1 cellular context compared by ENCODE assay signal in the genomic region with DNA sequence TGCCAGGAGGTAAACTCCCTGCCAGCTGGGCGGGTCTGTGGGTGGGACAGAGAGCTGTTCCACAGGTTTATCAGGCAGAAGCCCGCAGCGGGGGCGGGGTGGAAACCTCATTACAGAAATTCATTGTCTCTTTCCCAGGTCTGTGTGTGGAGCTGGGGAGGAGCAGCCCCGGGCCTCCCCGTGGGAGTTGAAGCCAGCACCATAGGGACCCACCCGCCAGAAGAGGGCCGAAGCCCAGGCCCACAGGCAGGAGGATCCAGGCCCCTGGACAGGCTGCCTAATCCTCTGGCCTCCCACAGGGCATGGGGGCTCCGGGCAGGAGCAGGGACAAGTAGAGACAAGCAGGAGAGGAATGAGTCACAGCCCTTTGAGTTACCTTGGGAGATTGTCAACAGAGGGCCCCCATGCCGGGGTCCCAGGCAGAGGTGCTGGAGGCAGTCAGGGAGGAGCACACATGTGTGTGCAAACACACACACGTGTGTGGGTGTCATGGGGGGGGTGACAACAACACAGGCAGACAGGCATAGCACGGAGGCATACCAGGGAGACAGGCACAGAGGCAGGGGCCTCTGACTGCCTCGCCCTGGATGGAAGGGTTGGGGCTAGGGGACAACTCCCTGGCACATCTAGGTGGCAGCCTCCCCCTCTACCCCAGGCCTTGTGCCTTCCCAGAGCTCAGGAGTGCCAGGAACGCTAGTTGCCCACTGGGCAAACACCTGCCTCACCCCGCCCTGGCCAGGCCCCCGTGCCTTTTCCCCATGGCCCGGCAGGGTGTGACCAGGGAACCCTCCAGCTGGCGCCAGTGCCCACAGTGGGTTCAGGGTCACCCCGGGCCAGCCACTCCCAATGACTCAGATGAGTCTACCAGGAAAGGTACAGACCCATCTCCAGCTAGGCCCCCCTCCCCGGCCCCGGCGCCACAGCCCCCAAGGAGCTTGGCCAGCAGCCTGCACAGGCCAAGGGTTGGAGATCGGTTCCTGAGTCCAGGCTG.
A peak's percentile ranks its signal among the peaks of the same experiment; 100 is the strongest.
TF ChIP-seq lines count a peak whose summit lies in the region.

No MANE protein-coding gene starts in this region.

TF ChIP-seq in HepG2, 621 proteins besides CTCF, POLR2A, EP300 and RAD21 (continued from another document and continues in another):
- TF ChIP-seq GATAD2A (CRISPR knock-in tag; IDR thresholded peaks at IDR 0.05): peak; percentile 68
- TF ChIP-seq MEIS2 (CRISPR knock-in tag; IDR thresholded peaks at IDR 0.05): 0 out of 2 replicates have a peak, but pooled peaks have one; percentile 44
- TF ChIP-seq, protein P1, sequence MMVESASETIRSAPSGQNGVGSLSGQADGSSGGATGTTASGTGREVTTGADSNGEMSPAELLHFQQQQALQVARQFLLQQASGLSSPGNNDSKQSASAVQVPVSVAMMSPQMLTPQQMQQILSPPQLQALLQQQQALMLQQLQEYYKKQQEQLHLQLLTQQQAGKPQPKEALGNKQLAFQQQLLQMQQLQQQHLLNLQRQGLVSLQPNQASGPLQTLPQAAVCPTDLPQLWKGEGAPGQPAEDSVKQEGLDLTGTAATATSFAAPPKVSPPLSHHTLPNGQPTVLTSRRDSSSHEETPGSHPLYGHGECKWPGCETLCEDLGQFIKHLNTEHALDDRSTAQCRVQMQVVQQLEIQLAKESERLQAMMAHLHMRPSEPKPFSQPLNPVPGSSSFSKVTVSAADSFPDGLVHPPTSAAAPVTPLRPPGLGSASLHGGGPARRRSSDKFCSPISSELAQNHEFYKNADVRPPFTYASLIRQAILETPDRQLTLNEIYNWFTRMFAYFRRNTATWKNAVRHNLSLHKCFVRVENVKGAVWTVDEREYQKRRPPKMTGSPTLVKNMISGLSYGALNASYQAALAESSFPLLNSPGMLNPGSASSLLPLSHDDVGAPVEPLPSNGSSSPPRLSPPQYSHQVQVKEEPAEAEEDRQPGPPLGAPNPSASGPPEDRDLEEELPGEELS (CRISPR knock-in tag; IDR thresholded peaks at IDR 0.05): peak; percentile 55
- no peak for TF ChIP-seq MTA3 (CRISPR knock-in tag; IDR thresholded peaks at IDR 0.05)
- 0 out of 2 replicates have a peak, but pooled peaks have one; percentile 61 for TF ChIP-seq ZNF772 (CRISPR knock-in tag; IDR thresholded peaks at IDR 0.05)
- TF ChIP-seq HDAC2 (CRISPR knock-in tag; IDR thresholded peaks at IDR 0.05): peak; percentile 47; the same call in 1 of the 2 replicates
- peak; percentile 54; the same call in 1 of the 2 replicates for TF ChIP-seq MAZ (IDR thresholded peaks at IDR 0.05; ENCODE audit: borderline replicate concordance, low read depth, low read length)
- peak; percentile 55 for TF ChIP-seq MAZ (CRISPR knock-in tag; IDR thresholded peaks at IDR 0.05; ENCODE audit: low read depth)
- 0 out of 2 replicates have a peak, but pooled peaks have one; percentile 39 for TF ChIP-seq HNF1B (CRISPR knock-in tag; IDR thresholded peaks at IDR 0.05)
- TF ChIP-seq ZNF335 (CRISPR knock-in tag; IDR thresholded peaks at IDR 0.05): 0 out of 2 replicates have a peak, but pooled peaks have one; percentile 54
- TF ChIP-seq LBX2 (CRISPR knock-in tag; IDR thresholded peaks at IDR 0.05; ENCODE audit: borderline replicate concordance): no peak
- peak; percentile 64; the same call in 1 of the 2 replicates for TF ChIP-seq ZNF607 (CRISPR knock-in tag; IDR thresholded peaks at IDR 0.05; ENCODE audit: borderline replicate concordance)
- TF ChIP-seq ZBTB43 (CRISPR knock-in tag; conservative IDR thresholded peaks at IDR 0.05): peak; percentile 87
- no peak for TF ChIP-seq KDM4B (CRISPR knock-in tag; IDR thresholded peaks at IDR 0.05)
- TF ChIP-seq CEBPG (CRISPR knock-in tag; IDR thresholded peaks at IDR 0.05): no peak
- TF ChIP-seq THAP7 (CRISPR knock-in tag; IDR thresholded peaks at IDR 0.05): no peak
- no peak for TF ChIP-seq ONECUT2 (CRISPR knock-in tag; IDR thresholded peaks at IDR 0.05)
- TF ChIP-seq ZNF441 (CRISPR knock-in tag; IDR thresholded peaks at IDR 0.05; ENCODE audit: borderline replicate concordance): peak; percentile 55; the same call in 1 of the 2 replicates
- no peak for TF ChIP-seq ZSCAN31 (CRISPR knock-in tag; IDR thresholded peaks at IDR 0.05; ENCODE audit: low read depth)
- no peak for TF ChIP-seq KDM5A (IDR thresholded peaks at IDR 0.05; ENCODE audit: borderline replicate concordance, low read length)
- TF ChIP-seq SKI (IDR thresholded peaks at IDR 0.05; ENCODE audit: partially characterized antibody): no peak
- TF ChIP-seq ZNF468 (CRISPR knock-in tag; IDR thresholded peaks at IDR 0.05): no peak
- peak; percentile 32; the same call in 1 of the 2 replicates for TF ChIP-seq PITX1 (CRISPR knock-in tag; IDR thresholded peaks at IDR 0.05)
- TF ChIP-seq ZNF318 (CRISPR knock-in tag; IDR thresholded peaks at IDR 0.05): no peak
- TF ChIP-seq THRA (CRISPR knock-in tag; IDR thresholded peaks at IDR 0.05; ENCODE audit: borderline replicate concordance): peak; percentile 42; the same call in 1 of the 2 replicates
- TF ChIP-seq, protein P2, sequence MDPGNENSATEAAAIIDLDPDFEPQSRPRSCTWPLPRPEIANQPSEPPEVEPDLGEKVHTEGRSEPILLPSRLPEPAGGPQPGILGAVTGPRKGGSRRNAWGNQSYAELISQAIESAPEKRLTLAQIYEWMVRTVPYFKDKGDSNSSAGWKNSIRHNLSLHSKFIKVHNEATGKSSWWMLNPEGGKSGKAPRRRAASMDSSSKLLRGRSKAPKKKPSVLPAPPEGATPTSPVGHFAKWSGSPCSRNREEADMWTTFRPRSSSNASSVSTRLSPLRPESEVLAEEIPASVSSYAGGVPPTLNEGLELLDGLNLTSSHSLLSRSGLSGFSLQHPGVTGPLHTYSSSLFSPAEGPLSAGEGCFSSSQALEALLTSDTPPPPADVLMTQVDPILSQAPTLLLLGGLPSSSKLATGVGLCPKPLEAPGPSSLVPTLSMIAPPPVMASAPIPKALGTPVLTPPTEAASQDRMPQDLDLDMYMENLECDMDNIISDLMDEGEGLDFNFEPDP (CRISPR knock-in tag; conservative IDR thresholded peaks at IDR 0.05): 0 out of 2 replicates have a peak, but pooled peaks have one; percentile 76
- no peak for TF ChIP-seq NPAS2 (CRISPR knock-in tag; IDR thresholded peaks at IDR 0.05; ENCODE audit: borderline replicate concordance)
- no peak for TF ChIP-seq PLSCR1 (CRISPR knock-in tag; IDR thresholded peaks at IDR 0.05; ENCODE audit: borderline replicate concordance)
- TF ChIP-seq, protein P3, sequence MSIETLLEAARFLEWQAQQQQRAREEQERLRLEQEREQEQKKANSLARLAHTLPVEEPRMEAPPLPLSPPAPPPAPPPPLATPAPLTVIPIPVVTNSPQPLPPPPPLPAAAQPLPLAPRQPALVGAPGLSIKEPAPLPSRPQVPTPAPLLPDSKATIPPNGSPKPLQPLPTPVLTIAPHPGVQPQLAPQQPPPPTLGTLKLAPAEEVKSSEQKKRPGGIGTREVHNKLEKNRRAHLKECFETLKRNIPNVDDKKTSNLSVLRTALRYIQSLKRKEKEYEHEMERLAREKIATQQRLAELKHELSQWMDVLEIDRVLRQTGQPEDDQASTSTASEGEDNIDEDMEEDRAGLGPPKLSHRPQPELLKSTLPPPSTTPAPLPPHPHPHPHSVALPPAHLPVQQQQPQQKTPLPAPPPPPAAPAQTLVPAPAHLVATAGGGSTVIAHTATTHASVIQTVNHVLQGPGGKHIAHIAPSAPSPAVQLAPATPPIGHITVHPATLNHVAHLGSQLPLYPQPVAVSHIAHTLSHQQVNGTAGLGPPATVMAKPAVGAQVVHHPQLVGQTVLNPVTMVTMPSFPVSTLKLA (IDR thresholded peaks at IDR 0.05): peak; percentile 97
- 0 out of 2 replicates have a peak, but pooled peaks have one; percentile 43 for TF ChIP-seq DNMT3B (CRISPR knock-in tag; conservative IDR thresholded peaks at IDR 0.05)
